In genomic region chr11:86152006-86152862, GRCh38 we compare ENCODE assay signal across 8 cellular contexts.
DNase-seq lines count a peak whose midpoint lies in the region; ATAC-seq, FAIRE-seq and TF ChIP-seq lines count a peak whose summit lies in the region.

No MANE protein-coding gene starts in this region.

- H3K4ac ChIP-seq in neuronal stem cell (ENCODE audit: low read length): no peak overlapping the region

- H2BK15ac ChIP-seq in neuronal stem cell (ENCODE audit: low read length): no peak overlapping the region

- 78% methylated on average over 2 of the region's 2 CpGs; no CpG with 5 or more reads in 1 of the 2 experiments for WGBS in endodermal cell (ENCODE audit: insufficient coverage in 1 of 2, insufficient read length in 1 of 2), 2 experiments
- 13% methylated on average over 2 of the region's 2 CpGs for WGBS in prostate gland
- no CpG with 5 or more reads among the region's 2 CpGs for WGBS in neuronal stem cell (ENCODE audit: extremely low coverage in 2 of 2, insufficient read length in 2 of 2, insufficient replicate concordance in 1 of 2), 2 donors

- TF ChIP-seq POLR2A in GM12891 (IDR thresholded peaks at IDR 0.05; ENCODE audit: low read depth, low read length) (no peak), prostate gland (IDR thresholded peaks at IDR 0.05) (no peak)

- H3K4me3 ChIP-seq in endodermal cell (ENCODE audit: low read length): no peak overlapping the region
- no peak overlapping the region for H3K4me3 ChIP-seq in prostate gland
- no peak overlapping the region for H3K4me3 ChIP-seq in Caco-2 (ENCODE audit: low read depth, low read length)
- no peak overlapping the region for H3K4me3 ChIP-seq in neuronal stem cell (ENCODE audit: low read length in 2 of 2)

- H3K9ac ChIP-seq in endodermal cell (ENCODE audit: extremely low read depth, low read length, poor library complexity, severe bottlenecking): no peak overlapping the region
- H3K9ac ChIP-seq in neuronal stem cell (ENCODE audit: low read depth, low read length, poor library complexity): no peak overlapping the region

- no peak overlapping the region for H4K91ac ChIP-seq in neuronal stem cell (ENCODE audit: low read depth, low read length, poor library complexity)

- peaks cover 1% of the 10 kb centered on the region for H3K27me3 Mint-ChIP-seq in endodermal cell (ENCODE audit: insufficient read depth)
- no peaks in the 10 kb centered on the region for H3K27me3 Mint-ChIP-seq in Caco-2 (ENCODE audit: insufficient read depth, unreplicated experiment)

- H3K14ac ChIP-seq in neuronal stem cell (ENCODE audit: low read length): no peak overlapping the region

- H3K36me3 ChIP-seq in endodermal cell (ENCODE audit: control insufficient read depth, insufficient read depth, low read length): no peaks in the 10 kb centered on the region
- no peaks in the 10 kb centered on the region for H3K36me3 ChIP-seq in prostate gland
- no peaks in the 10 kb centered on the region for H3K36me3 ChIP-seq in Caco-2 (ENCODE audit: control insufficient read depth, insufficient read depth, low read length)
- no peaks in the 10 kb centered on the region for H3K36me3 ChIP-seq in neuronal stem cell (replicated peaks in 1 of 2; ENCODE audit: control insufficient read depth in 2 of 2, insufficient read depth in 2 of 2, low read length in 2 of 2)

- no peaks in the 10 kb centered on the region for H3K79me1 ChIP-seq in neuronal stem cell (ENCODE audit: low read depth, low read length)

- no TSS peak for BruUV-seq in Caco-2 (replicated peaks; lab: Mats Ljungman, UMichigan)

- FAIRE-seq in GM12891 (lab: Jason Lieb, UNC): peak; percentile 5

- no peak for TF ChIP-seq CTCF in endodermal cell (conservative IDR thresholded peaks at IDR 0.05)
- no peak for TF ChIP-seq CTCF in prostate gland (IDR thresholded peaks at IDR 0.05)
- no peak for TF ChIP-seq CTCF in Caco-2 (IDR thresholded peaks at IDR 0.05; ENCODE audit: insufficient read depth in 1 of 2, low read depth in 1 of 2, low read length in 1 of 2, severe bottlenecking in 1 of 2, unreplicated experiment in 1 of 2)

- H2AK5ac ChIP-seq in neuronal stem cell (ENCODE audit: low read depth, low read length): no peak overlapping the region

- H3K27ac ChIP-seq in endodermal cell (ENCODE audit: low read depth, low read length) (peak overlapping the region; percentile 69), prostate gland (peak overlapping the region; percentile 44 to 54), neuronal stem cell (replicated peaks; ENCODE audit: low read length) (no peak overlapping the region)

- no peak overlapping the region for H2BK12ac ChIP-seq in neuronal stem cell (ENCODE audit: low read length)

- intact Hi-C loops in prostate gland (cut with DNase I) (no loop called here), Caco-2 (cut with micrococcal nuclease; ENCODE audit: unreplicated experiment) (no loop called here)

- CTCF ChIA-PET in Caco-2 (lab: Charles Lee): interaction anchor here (1.1 to 1.9 kb wide), 2 partner anchors 42 to 110 kb away, joined by 3 to 5 read pairs; no protein-coding TSS in a partner anchor

- H3K36me3 Mint-ChIP-seq in endodermal cell (ENCODE audit: low read depth): no peaks in the 10 kb centered on the region
- no peaks in the 10 kb centered on the region for H3K36me3 Mint-ChIP-seq in Caco-2 (ENCODE audit: insufficient read depth, unreplicated experiment)

- H3K9me3 Mint-ChIP-seq in endodermal cell (no peaks in the 10 kb centered on the region), Caco-2 (ENCODE audit: unreplicated experiment) (no peaks in the 10 kb centered on the region)

- no peak overlapping the region for H3K4me2 ChIP-seq in neuronal stem cell (ENCODE audit: insufficient read depth, low read length, poor library complexity, severe bottlenecking)

- POLR2A ChIA-PET in Caco-2 (lab: Charles Lee): no interaction called here

- no peak for ATAC-seq in HG03439 (IDR thresholded peaks at IDR 0.05; ENCODE audit: unreplicated experiment)

- H2BK5ac ChIP-seq in neuronal stem cell (ENCODE audit: low read length): no peak overlapping the region

- no peak overlapping the region for H3K27ac Mint-ChIP-seq in endodermal cell
- no peak overlapping the region for H3K27ac Mint-ChIP-seq in Caco-2 (ENCODE audit: unreplicated experiment)

- peaks cover 26% of the 10 kb centered on the region for H3K4me1 Mint-ChIP-seq in endodermal cell
- peaks cover 22% of the 10 kb centered on the region for H3K4me1 Mint-ChIP-seq in Caco-2 (ENCODE audit: low read depth, unreplicated experiment)

- no peak overlapping the region for H3K18ac ChIP-seq in neuronal stem cell (ENCODE audit: low read length)

- H3K9me3 ChIP-seq in endodermal cell (ENCODE audit: control insufficient read depth, low read length) (peaks cover 2% of the 10 kb centered on the region), prostate gland (no peaks in the 10 kb centered on the region), Caco-2 (no peaks in the 10 kb centered on the region), neuronal stem cell (replicated peaks in 1 of 2; ENCODE audit: control insufficient read depth in 2 of 2, insufficient read depth in 1 of 2, low read depth in 1 of 2, low read length in 2 of 2) (no peaks in the 10 kb centered on the region)

- H3K27me3 ChIP-seq in endodermal cell (ENCODE audit: control insufficient read depth, insufficient read depth, low read length, poor library complexity, severe bottlenecking) (no peaks in the 10 kb centered on the region), prostate gland (replicated peaks; ENCODE audit: insufficient read depth) (no peaks in the 10 kb centered on the region), Caco-2 (replicated peaks; ENCODE audit: control insufficient read depth, insufficient read depth, low read length) (no peaks in the 10 kb centered on the region), neuronal stem cell (ENCODE audit: control insufficient read depth in 3 of 3, insufficient read depth in 3 of 3, low read depth in 1 of 3, low read length in 3 of 3) (no peaks in the 10 kb centered on the region)

- DNase-seq in GM12891 (ENCODE audit: insufficient read length, low spot score): no peak
- DNase-seq in HT1080 (ENCODE audit: low read depth): peak; percentile 90
- no peak for DNase-seq in endodermal cell
- DNase-seq in prostate gland (ENCODE audit: low spot score): no peak
- no peak for DNase-seq in DMS53 treated with DMSO at 0.1 percent for 48 hours (lab: John Stamatoyannopoulos, UW; ENCODE audit: unreplicated experiment)
- no peak for DNase-seq in Caco-2
- no peak for DNase-seq in neuronal stem cell (ENCODE audit: low spot score)

- H2BK120ac ChIP-seq in neuronal stem cell (ENCODE audit: low read depth, low read length): no peak overlapping the region

- no peak overlapping the region for H3K23ac ChIP-seq in neuronal stem cell (ENCODE audit: low read depth, low read length, poor library complexity)

- no peak overlapping the region for H3K4me3 Mint-ChIP-seq in endodermal cell
- H3K4me3 Mint-ChIP-seq in Caco-2 (ENCODE audit: unreplicated experiment): no peak overlapping the region

- peaks cover 17% of the 10 kb centered on the region for H3K4me1 ChIP-seq in endodermal cell (ENCODE audit: control insufficient read depth, insufficient read depth, low read length)
- H3K4me1 ChIP-seq in prostate gland (replicated peaks): no peaks in the 10 kb centered on the region
- peaks cover 28% of the 10 kb centered on the region for H3K4me1 ChIP-seq in Caco-2
- H3K4me1 ChIP-seq in neuronal stem cell (ENCODE audit: control insufficient read depth in 2 of 2, insufficient read depth in 1 of 2, low read depth in 1 of 2, low read length in 2 of 2): peaks cover 0 to 11% of the 10 kb centered on the region in 2 donors

- H4K8ac ChIP-seq in neuronal stem cell (ENCODE audit: low read depth, low read length): no peak overlapping the region

- no peak overlapping the region for H2AFZ ChIP-seq in neuronal stem cell (ENCODE audit: low read length)

TF ChIP-seq in GM12891, 5 proteins besides CTCF, POLR2A, EP300 and RAD21:
- TF ChIP-seq POLR2AphosphoS5 (IDR thresholded peaks at IDR 0.05; ENCODE audit: low read depth, low read length): no peak
- TF ChIP-seq POU2F2 (IDR thresholded peaks at IDR 0.05; ENCODE audit: low read depth, low read length): no peak
- TF ChIP-seq PAX5 (IDR thresholded peaks at IDR 0.05; ENCODE audit: insufficient read depth, low read length, severe bottlenecking): no peak
- TF ChIP-seq TAF1 (IDR thresholded peaks at IDR 0.05; ENCODE audit: low read depth, low read length): no peak
- no peak for TF ChIP-seq SPI1 (IDR thresholded peaks at IDR 0.05; ENCODE audit: low read depth, low read length)
